In genomic region chr20:63701329-63702035, GRCh38 we compare ENCODE assay signal across 11 cellular contexts. TPM values are rescaled to one million over a fixed set of nuclear protein-coding genes. Genes with fewer than 3 reads are reported as not detected.
A peak's percentile ranks its signal among the peaks of the same experiment; 100 is the strongest.
DNase-seq lines count a peak whose midpoint lies in the region; ATAC-seq and TF ChIP-seq lines count a peak whose summit lies in the region.
"Had no signal": no experiment of that assay in that cellular context is flagged by ENCODE, and none has a peak within 500 bp of the region (broad histone marks: within the 10 kb centered on the region; RNA-seq: fewer than 3 reads in every experiment).

No MANE protein-coding gene starts in this region.

- peak; percentile 31 for DNase-seq in activated CD4-positive, CD25-positive, alpha-beta regulatory T cell treated with anti-CD3 and anti-CD28 coated beads, Interleukin-2, amount 50 U/mL, for 72 hours
- peak; percentile 18 for DNase-seq in GM13977 (ENCODE audit: low spot score)
- DNase-seq in astrocyte of the hippocampus (ENCODE audit: low read depth, low spot score) = peak; percentile 2
- peak; percentile 7 for DNase-seq in omental fat pad (ENCODE audit: low spot score)
- no peak for DNase-seq in NOMO-1 treated with dmso at 0.1 percent for 144 hours (lab: John Stamatoyannopoulos, UW; ENCODE audit: unreplicated experiment)
- DNase-seq in C1 segment of cervical spinal cord (lab: John Stamatoyannopoulos, UW) = no peak
- DNase-seq in NCI-H1092 (lab: John Stamatoyannopoulos, UW) = no peak
- DNase-seq: esophagus squamous epithelium, lower lobe of right lung, stomach had no signal

- ATAC-seq in activated CD4-positive, CD25-positive, alpha-beta regulatory T cell treated with anti-CD3 and anti-CD28 coated beads, Interleukin-2, amount 50 U/mL, for 24 hours = no peak
- ATAC-seq in omental fat pad (ENCODE audit: low FRiP score) = no peak
- ATAC-seq: lower lobe of right lung had no signal

- TF ChIP-seq CTCF in GM13977 (IDR thresholded peaks at IDR 0.05; ENCODE audit: extremely low read depth, insufficient read depth, missing control alignments) = no peak
- no peak for TF ChIP-seq CTCF in omental fat pad (IDR thresholded peaks at IDR 0.05)

- in situ Hi-C loops in GM13977 (cut with MboI; ENCODE audit: low pct_unique_long_range_greater_than_20kb, low sequenced_read_pairs, unreplicated experiment) = no loop called here

RNA-seq across cellular contexts. Expression of gene TNFRSF6B, which starts 5.0 kb away (rescaled TPM):
- total RNA-seq in omental fat pad = 10 to 100 TPM; 10.5 to 91.9 (median 12.3) TPM

RNA-seq across cellular contexts. Expression of gene ARFRP1, which starts 6.3 kb away (rescaled TPM):
- total RNA-seq in omental fat pad = 10 to 100 TPM; 25.5 to 44.3 (median 40.9) TPM

RNA-seq across cellular contexts. Expression of gene ZGPAT, which starts 6.4 kb away (rescaled TPM):
- 10 to 100 TPM; 13.2 to 34.5 (median 20.6) TPM for total RNA-seq in omental fat pad

RNA-seq across cellular contexts. Expression of gene LIME1, which starts 35.0 kb away (rescaled TPM):
- total RNA-seq in omental fat pad = 10 to 100 TPM in 2 of 4 donors, 1 to 10 TPM in 2; 7.4 to 21.1 (median 14.0) TPM

RNA-seq across cellular contexts. Expression of gene SLC2A4RG, which starts 38.1 kb away (rescaled TPM):
- 10 to 100 TPM; 25.3 to 82.0 (median 40.9) TPM for total RNA-seq in omental fat pad

Comparison
In these comparisons a context has a peak if more than half of its experiments do, and no peak if none do; other contexts are left out.
1. DNase-seq: peak in activated CD4-positive, CD25-positive, alpha-beta regulatory T cell treated with anti-CD3 and anti-CD28 coated beads, Interleukin-2, amount 50 U/mL, for 72 hours (single experiment), GM13977 (single experiment), astrocyte of the hippocampus (single experiment) and omental fat pad (single experiment); none in NOMO-1 treated with dmso at 0.1 percent for 144 hours (single experiment), C1 segment of cervical spinal cord (0 of 14) and NCI-H1092 (single experiment).